8 cellular contexts compared by ENCODE assay signal in the genomic region with DNA sequence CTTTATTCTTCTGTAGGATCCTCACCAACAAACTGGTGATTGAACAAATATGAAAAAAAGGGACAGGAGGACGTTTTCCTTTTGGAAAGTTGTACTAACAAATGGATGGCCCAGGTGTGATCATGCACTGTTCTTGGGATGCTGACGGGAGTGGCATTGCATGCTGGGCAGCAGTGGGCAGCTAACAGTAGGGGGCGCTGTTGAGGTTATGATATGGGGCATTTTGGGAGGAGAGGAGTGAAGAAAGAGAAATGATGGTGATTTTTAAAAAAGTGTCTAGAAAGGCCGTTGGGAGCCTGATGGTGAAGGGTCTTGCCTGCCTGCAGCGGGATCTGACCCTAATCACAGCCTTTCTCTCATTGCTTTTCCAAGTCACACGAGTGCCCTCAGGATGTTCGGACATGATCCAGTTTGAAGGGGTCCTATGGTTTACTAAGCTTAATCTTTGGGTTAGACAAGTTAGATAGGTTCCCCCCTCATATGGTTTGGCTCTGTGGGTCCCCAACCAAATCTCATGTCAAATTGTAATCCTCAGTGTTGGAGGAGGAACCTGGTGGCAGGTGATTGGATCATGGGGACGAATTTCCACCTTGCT. TPM values are rescaled to one million over a fixed set of nuclear protein-coding genes. Genes with fewer than 3 reads are reported as not detected.
DNase-seq lines count a peak whose midpoint lies in the region; ATAC-seq and TF ChIP-seq lines count a peak whose summit lies in the region.

No MANE protein-coding gene starts in this region.

- peaks cover 21% of the 10 kb centered on the region for H3K4me1 ChIP-seq in cardiac muscle cell (ENCODE audit: low read depth)

- no peaks in the 10 kb centered on the region for H3K9me3 ChIP-seq in cardiac muscle cell (ENCODE audit: low read depth)

- H3K27ac ChIP-seq in cardiac muscle cell: no peak overlapping the region

- H3K27me3 ChIP-seq in cardiac muscle cell: no peaks in the 10 kb centered on the region

- ATAC-seq in HG02610 (IDR thresholded peaks at IDR 0.05; ENCODE audit: unreplicated experiment): no peak

- TF ChIP-seq CTCF in cardiac muscle cell (IDR thresholded peaks at IDR 0.05; ENCODE audit: low read depth, low read length) (peak; percentile 60), fibroblast of villous mesenchyme (IDR thresholded peaks at IDR 0.05; ENCODE audit: insufficient read depth, low read depth, low read length) (peak; percentile 61)

- intact Hi-C loops in cardiac septum (cut with DNase I): no loop called here

- H3K36me3 ChIP-seq in cardiac muscle cell: no peaks in the 10 kb centered on the region

- DNase-seq in cardiac muscle cell (ENCODE audit: low read depth in 1 of 2, low spot score in 1 of 2) (no peak), cardiac septum (ENCODE audit: low spot score) (no peak), fibroblast of villous mesenchyme (ENCODE audit: low read depth) (no peak), NCI-H2107 treated with DMSO at 0.1 percent for 48 hours (lab: John Stamatoyannopoulos, UW; ENCODE audit: unreplicated experiment) (no peak), epidermal melanocyte (ENCODE audit: insufficient read length, low spot score) (no peak)
- DNase-seq in activated CD8-positive, alpha-beta memory T cell treated with anti-CD3 and anti-CD28 coated beads for 1 hour (ENCODE audit: extremely low read depth in 1 of 2, low read depth in 1 of 2): peak; percentile 6 to 9
- DNase-seq in stimulated activated CD4-positive, alpha-beta T cell treated with anti-CD3 and anti-CD28 coated beads, TNF-alpha, amount 100 ng/mL, for 48 hours (ENCODE audit: low read depth in 3 of 3): peak; percentile 30 to 65 (median 55)

- H3K4me3 ChIP-seq in cardiac muscle cell (no peak overlapping the region), fibroblast of villous mesenchyme (ENCODE audit: low read depth, low read length) (no peak overlapping the region)

RNA-seq across cellular contexts. Expression of a gene that starts 46.2 kb away (rescaled TPM):
- 48.0 and 93.8 TPM in 2 replicates for total RNA-seq in cardiac muscle cell
- polyA plus RNA-seq in cardiac muscle cell: 16.1 and 24.7 TPM in 2 replicates
- 0.92 TPM for total RNA-seq in cardiac septum
- 6.4 and 6.9 TPM in 2 replicates for total RNA-seq in fibroblast of villous mesenchyme

Comparison
In these comparisons a context has a peak if more than half of its experiments do, and no peak if none do; other contexts are left out.
1. DNase-seq: peak in activated CD8-positive, alpha-beta memory T cell treated with anti-CD3 and anti-CD28 coated beads for 1 hour (2 of 2) and stimulated activated CD4-positive, alpha-beta T cell treated with anti-CD3 and anti-CD28 coated beads, TNF-alpha, amount 100 ng/mL, for 48 hours (3 of 3); none in cardiac muscle cell (0 of 2), cardiac septum (single experiment), fibroblast of villous mesenchyme (single experiment), NCI-H2107 treated with DMSO at 0.1 percent for 48 hours (single experiment) and epidermal melanocyte (single experiment).